Comparison of ENCODE assay signal across 25 cellular contexts in genomic region chr17:37084375-37084774, GRCh38.
"Had no signal": no experiment of that assay in that cellular context is flagged by ENCODE, and none has a peak within 500 bp of the region (broad histone marks: within the 10 kb centered on the region; RNA-seq: fewer than 3 reads in every experiment).

No MANE protein-coding gene starts in this region.

- H3K4me3 Mint-ChIP-seq: activated CD4-positive, alpha-beta memory T cell treated with anti-CD3 and anti-CD28 coated beads for 36 hours; activated naive CD4-positive, alpha-beta T cell treated with anti-CD3 and anti-CD28 coated beads, Interleukin-2, amount 50 U/mL, for 24 hours; brain; nephron progenitor cell had no signal

- H3K4me3 ChIP-seq: mucosa of descending colon, testis, uterus had no signal

- DNase-seq: activated CD4-positive, alpha-beta memory T cell treated with anti-CD3 and anti-CD28 coated beads for 36 hours; activated CD4-positive, alpha-beta T cell treated with anti-CD3 and anti-CD28 coated beads for 48 hours; activated CD4-positive, CD25-positive, alpha-beta regulatory T cell; activated gamma-delta T cell treated with Interleukin-2 at 50 U/mL for 16 hours; aorta; effector CD4-positive, alpha-beta T cell; foreskin melanocyte; glutamatergic neuron; hippocampal formation; left ventricle myocardium superior; mammary epithelial cell; mucosa of descending colon; nephron progenitor cell; nucleus accumbens; small intestine; stimulated activated CD4-positive, alpha-beta T cell treated with anti-CD3 and anti-CD28 coated beads, Interleukin-2, amount 100 ng/mL, for 48 hours; stimulated activated CD8-positive, alpha-beta memory T cell treated with anti-CD3 and anti-CD28 coated beads, Interleukin-4, amount 100 ng/mL, for 48 hours; stimulated activated naive CD4-positive, alpha-beta T cell; testis; trophoblast cell; uterus had no signal

- FAIRE-seq: small intestine, TTC549 had no signal

- H3K27ac Mint-ChIP-seq: activated CD4-positive, alpha-beta memory T cell treated with anti-CD3 and anti-CD28 coated beads for 36 hours; activated naive CD4-positive, alpha-beta T cell treated with anti-CD3 and anti-CD28 coated beads, Interleukin-2, amount 50 U/mL, for 24 hours had no signal

- H3K27ac ChIP-seq: testis, uterus had no signal

- H3K36me3 ChIP-seq: uterus had no signal

- H3K27me3 ChIP-seq: testis, uterus had no signal

- H3K4me1 ChIP-seq: uterus had no signal

- H3K27me3 Mint-ChIP-seq: activated CD4-positive, alpha-beta memory T cell treated with anti-CD3 and anti-CD28 coated beads for 36 hours had no signal

- H3K9me3 ChIP-seq: mucosa of descending colon, testis, uterus had no signal

- ATAC-seq: left ventricle myocardium superior, mucosa of descending colon, sciatic nerve had no signal
